ENCODE assay signal across 1 cellular context in the genomic region with DNA sequence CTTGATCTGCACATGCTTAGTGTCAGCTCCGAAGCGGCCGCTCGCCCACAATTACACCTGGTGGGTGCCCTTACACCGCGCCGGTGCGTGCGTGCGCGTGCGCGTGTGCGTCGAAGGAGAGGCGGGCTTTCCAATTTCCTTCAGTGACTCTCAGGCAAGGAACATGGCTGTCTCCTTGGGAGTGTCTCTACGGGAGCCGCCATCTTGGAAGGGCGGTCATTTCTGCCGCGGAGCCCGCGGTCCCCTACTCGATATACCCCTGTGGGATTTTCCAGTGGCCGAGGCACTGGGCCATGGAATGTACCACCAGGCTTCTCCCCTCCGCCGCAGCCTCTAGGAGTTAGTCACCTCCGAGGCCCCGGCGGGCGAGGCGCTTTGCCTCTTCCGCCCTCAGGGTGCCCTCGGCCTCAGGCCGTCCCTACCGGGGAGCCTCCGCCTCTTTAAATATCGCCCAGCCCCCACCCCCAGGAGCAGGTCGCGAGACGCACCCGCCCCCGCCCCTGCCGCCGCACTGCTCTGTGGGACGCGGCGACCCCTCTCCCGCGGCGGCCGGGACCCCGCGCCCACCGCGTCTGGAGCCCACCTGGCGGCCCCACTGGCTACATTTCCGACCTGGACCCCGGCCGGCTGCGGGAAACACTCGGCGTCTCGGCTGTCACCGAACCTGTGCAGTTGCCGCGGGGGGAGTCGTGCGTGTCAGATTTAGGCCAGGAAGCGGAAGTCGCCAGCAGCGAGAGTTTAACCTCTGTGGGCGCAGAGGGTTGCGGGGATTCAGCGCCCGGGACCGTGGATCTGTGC.
TF ChIP-seq lines count a peak whose summit lies in the region.

A gene (minus strand): TSS at position 711 of the 798 bp plus-strand sequence. CDS start 15,741 bp downstream, outside the sequence.

TF ChIP-seq in HCT116, 20 proteins besides CTCF, POLR2A, EP300 and RAD21 (continued from another document):
- TF ChIP-seq, protein P1, sequence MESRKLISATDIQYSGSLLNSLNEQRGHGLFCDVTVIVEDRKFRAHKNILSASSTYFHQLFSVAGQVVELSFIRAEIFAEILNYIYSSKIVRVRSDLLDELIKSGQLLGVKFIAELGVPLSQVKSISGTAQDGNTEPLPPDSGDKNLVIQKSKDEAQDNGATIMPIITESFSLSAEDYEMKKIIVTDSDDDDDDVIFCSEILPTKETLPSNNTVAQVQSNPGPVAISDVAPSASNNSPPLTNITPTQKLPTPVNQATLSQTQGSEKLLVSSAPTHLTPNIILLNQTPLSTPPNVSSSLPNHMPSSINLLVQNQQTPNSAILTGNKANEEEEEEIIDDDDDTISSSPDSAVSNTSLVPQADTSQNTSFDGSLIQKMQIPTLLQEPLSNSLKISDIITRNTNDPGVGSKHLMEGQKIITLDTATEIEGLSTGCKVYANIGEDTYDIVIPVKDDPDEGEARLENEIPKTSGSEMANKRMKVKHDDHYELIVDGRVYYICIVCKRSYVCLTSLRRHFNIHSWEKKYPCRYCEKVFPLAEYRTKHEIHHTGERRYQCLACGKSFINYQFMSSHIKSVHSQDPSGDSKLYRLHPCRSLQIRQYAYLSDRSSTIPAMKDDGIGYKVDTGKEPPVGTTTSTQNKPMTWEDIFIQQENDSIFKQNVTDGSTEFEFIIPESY (IDR thresholded peaks at IDR 0.05; ENCODE audit: extremely low read depth, insufficient replicate concordance, low read length): no peak
- TF ChIP-seq EGR1 (IDR thresholded peaks at IDR 0.05; ENCODE audit: low read depth) (peak; percentile 30; the same call in 1 of the 2 replicates), TCF7L2 (IDR thresholded peaks at IDR 0.05; ENCODE audit: borderline replicate concordance, extremely low read depth, insufficient read depth, insufficient read length) (no peak), SP1 (IDR thresholded peaks at IDR 0.05; ENCODE audit: low read depth) (0 out of 2 replicates have a peak, but pooled peaks have one; percentile 16), SIN3A (IDR thresholded peaks at IDR 0.05; ENCODE audit: low read depth) (0 out of 2 replicates have a peak, but pooled peaks have one; percentile 34)
TF ChIP-seq in HCT116: peak in this region for 8.
